ENCODE assay signal across 8 cellular contexts in genomic region chr10:1741450-1741849, GRCh38. TPM values are rescaled to one million over a fixed set of nuclear protein-coding genes. Genes with fewer than 3 reads are reported as not detected.
"Had no signal": no experiment of that assay in that cellular context is flagged by ENCODE, and none has a peak within 500 bp of the region (broad histone marks: within the 10 kb centered on the region; RNA-seq: fewer than 3 reads in every experiment).

No MANE protein-coding gene starts in this region.

- DNase-seq: H9, HCEC 1CT, KG1 had no signal

- H2AFZ ChIP-seq: GM23338 had no signal

- H3K4me3 ChIP-seq: GM23338 had no signal

- FAIRE-seq: H1, H54, HTR-8/SVneo had no signal

- H3K4me2 ChIP-seq: GM23338 had no signal

- ATAC-seq: GM23338 had no signal

RNA-seq across cellular contexts. Expression of gene ADARB2, which starts 4.1 kb away (rescaled TPM):
- total RNA-seq: HT-29 had no signal
